Comparison of ENCODE assay signal across 26 cellular contexts in genomic region chr3:130973401-130973800, GRCh38.
"Had no signal": no experiment of that assay in that cellular context is flagged by ENCODE, and none has a peak within 500 bp of the region (broad histone marks: within the 10 kb centered on the region; RNA-seq: fewer than 3 reads in every experiment).

No MANE protein-coding gene starts in this region.

- H3K4me3 ChIP-seq: MG63, PC-9, Peyer's patch, SJCRH30 had no signal

- H3K27ac ChIP-seq: PC-9, Peyer's patch, SJCRH30 had no signal

- H3K4me1 ChIP-seq: Peyer's patch, SJCRH30 had no signal

- H3K27me3 ChIP-seq: MG63, Peyer's patch, SJCRH30 had no signal

- DNase-seq: IMR-90, Karpas-422, KG1, MG63, NCI-H1092, NCI-H1105 treated with DMSO at 0.1 percent for 48 hours, NCI-H1417 treated with DMSO at 0.1 percent for 48 hours, NCI-H146, NCI-H1694 treated with DMSO at 0.1 percent for 48 hours, NCI-H2029, NCI-H2081 treated with DMSO at 0.1 percent for 48 hours, NCI-H2171, NCI-H226, NCI-H446, NCI-H510A, NCI-H524 treated with DMSO at 0.1 percent for 48 hours, NCI-H69, NCI-H774, OCI-M1, PC-9, Peyer's patch, SHP77 treated with DMSO at 0.1 percent for 48 hours, SJCRH30 had no signal

- H3K9me3 ChIP-seq: MG63, Peyer's patch, SJCRH30 had no signal

- ATAC-seq: HepG2, Right ventricle myocardium inferior, SK-N-SH treated with all-trans-retinoic acid at 6 μM for 48 hours had no signal
